Comparison of ENCODE assay signal across 8 cellular contexts in the genomic region with DNA sequence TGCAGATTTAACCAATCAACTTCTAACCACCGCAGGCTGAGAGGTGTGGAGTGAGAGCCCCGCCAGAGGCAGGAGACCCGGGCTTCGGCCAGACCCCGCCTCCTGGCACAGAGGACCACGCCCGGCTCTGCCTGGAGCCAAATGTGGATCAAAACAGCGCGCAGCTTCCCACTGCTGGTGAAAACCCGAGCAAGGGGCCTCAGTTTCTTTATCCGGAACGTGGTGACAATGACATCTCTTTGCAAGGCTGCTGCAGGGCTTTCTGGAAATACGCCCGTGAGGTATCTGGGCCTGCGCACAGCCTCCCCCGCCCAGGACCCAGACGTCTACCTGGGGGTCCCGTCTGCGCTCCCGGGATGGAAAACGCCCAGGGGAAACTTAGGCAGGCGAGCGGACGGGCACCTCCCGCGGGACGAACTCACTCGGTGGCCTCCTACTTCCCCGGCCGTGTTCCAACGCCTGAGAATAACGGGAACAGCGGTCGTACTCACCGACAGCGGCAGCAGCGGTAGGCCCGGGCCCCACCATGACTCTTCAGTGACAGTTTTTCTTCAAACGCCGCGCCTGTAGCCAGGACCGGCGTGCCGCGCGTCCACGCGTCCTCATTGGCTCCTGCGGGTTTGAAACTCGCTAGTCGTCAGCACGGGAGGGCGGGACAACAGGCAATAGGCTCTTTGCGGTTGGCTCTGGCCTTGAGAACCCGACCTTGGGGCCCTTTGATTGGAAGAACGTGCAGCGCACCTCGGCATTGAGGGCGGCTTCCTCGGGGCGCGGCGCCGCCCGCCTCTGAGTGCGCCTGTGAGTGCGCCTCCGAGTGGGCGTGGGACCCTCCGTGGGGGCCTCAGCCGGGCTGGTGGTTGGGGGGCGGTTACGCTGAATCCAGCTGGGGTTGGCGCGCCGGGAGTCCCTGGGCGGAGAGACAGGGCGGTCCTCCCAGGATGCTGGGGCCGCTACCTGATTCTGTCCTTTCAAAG. TPM values are rescaled to one million over a fixed set of nuclear protein-coding genes. Genes with fewer than 3 reads are reported as not detected.
A peak's percentile ranks its signal among the peaks of the same experiment; 100 is the strongest.
DNase-seq lines count a peak whose midpoint lies in the region; ATAC-seq and TF ChIP-seq lines count a peak whose summit lies in the region.

A gene with protein sequence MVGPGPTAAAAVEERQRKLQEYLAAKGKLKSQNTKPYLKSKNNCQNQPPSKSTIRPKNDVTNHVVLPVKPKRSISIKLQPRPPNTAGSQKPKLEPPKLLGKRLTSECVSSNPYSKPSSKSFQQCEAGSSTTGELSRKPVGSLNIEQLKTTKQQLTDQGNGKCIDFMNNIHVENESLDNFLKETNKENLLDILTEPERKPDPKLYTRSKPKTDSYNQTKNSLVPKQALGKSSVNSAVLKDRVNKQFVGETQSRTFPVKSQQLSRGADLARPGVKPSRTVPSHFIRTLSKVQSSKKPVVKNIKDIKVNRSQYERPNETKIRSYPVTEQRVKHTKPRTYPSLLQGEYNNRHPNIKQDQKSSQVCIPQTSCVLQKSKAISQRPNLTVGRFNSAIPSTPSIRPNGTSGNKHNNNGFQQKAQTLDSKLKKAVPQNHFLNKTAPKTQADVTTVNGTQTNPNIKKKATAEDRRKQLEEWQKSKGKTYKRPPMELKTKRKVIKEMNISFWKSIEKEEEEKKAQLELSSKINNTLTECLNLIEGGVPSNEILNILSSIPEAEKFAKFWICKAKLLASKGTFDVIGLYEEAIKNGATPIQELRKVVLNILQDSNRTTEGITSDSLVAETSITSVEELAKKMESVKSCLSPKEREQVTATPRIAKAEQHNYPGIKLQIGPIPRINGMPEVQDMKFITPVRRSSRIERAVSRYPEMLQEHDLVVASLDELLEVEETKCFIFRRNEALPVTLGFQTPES (minus strand): TSS at position 539 of the 974 bp plus-strand sequence. CDS start 11 bp downstream, at position 528.

- H3K27me3 ChIP-seq in adipocyte (replicated peaks; ENCODE audit: control insufficient read depth, insufficient read depth, low read length) (no peaks in the 10 kb centered on the region), heart left ventricle (no peaks in the 10 kb centered on the region), upper lobe of left lung (no peaks in the 10 kb centered on the region)

- H3K36me3 Mint-ChIP-seq in T-cell = no peaks in the 10 kb centered on the region

- in situ Hi-C loops in GM13976 (cut with MboI; ENCODE audit: low sequenced_read_pairs, unreplicated experiment) = no loop called here

- H3K27me3 Mint-ChIP-seq in T-cell = no peaks in the 10 kb centered on the region

- no peaks in the 10 kb centered on the region for H3K9me3 Mint-ChIP-seq in T-cell

- H3K4me3 Mint-ChIP-seq in T-cell = peak within 1 kb of the TSS; percentile 91 to 97 (median 94)

- H3K27ac Mint-ChIP-seq in T-cell = peak within 1 kb of the TSS; percentile 62 to 64

- DNase-seq in GM13976 (ENCODE audit: low spot score) = peak; percentile 97
- peak; percentile 99 for DNase-seq in NCI-H146 (lab: John Stamatoyannopoulos, UW)
- DNase-seq in T-cell = peak; percentile 86 to 99 (median 96)
- peak; percentile 99 for DNase-seq in adipocyte (ENCODE audit: low read depth)
- peak; percentile 95 to 98 (median 96) for DNase-seq in heart left ventricle
- peak; percentile 96 for DNase-seq in pons (ENCODE audit: low spot score)
- DNase-seq in upper lobe of left lung = peak; percentile 96 to 98

- H3K4me3 ChIP-seq in adipocyte (ENCODE audit: low read length) = peak within 1 kb of the TSS; percentile 93
- H3K4me3 ChIP-seq in heart left ventricle = peak within 1 kb of the TSS; percentile 42 to 96 (median 70)
- peak within 1 kb of the TSS; percentile 36 to 78 (median 62) for H3K4me3 ChIP-seq in upper lobe of left lung

- TF ChIP-seq EP300 in upper lobe of left lung (IDR thresholded peaks at IDR 0.05) = no peak

- peaks cover 28 to 40% (median 31%) of the 10 kb centered on the region in 3 donors for H3K4me1 Mint-ChIP-seq in T-cell

- WGBS in heart left ventricle, 4 donors = 0 to 1% (median 0%) methylated on average over 30 to 79 of the region's 79 CpGs
- whole genome bisulfite sequencing in upper lobe of left lung, 2 donors = 0 to 1% methylated on average over 28 to 61 of the region's 79 CpGs

- peak; percentile 96 for ATAC-seq in HG02870 (IDR thresholded peaks at IDR 0.05; ENCODE audit: unreplicated experiment)
- peak; percentile 99 to 100 (median 99) for ATAC-seq in T-cell (replicated peaks in 1 of 4)
- peak; percentile 100 for ATAC-seq in heart left ventricle
- ATAC-seq in upper lobe of left lung (ENCODE audit: low FRiP score in 2 of 2) = peak; percentile 99 to 100

- peak within 1 kb of the TSS; percentile 79 for H3K9ac ChIP-seq in adipocyte (ENCODE audit: low read length)

- TF ChIP-seq CTCF in GM13976 (IDR thresholded peaks at IDR 0.05; ENCODE audit: borderline replicate concordance, control extremely low read depth, extremely low read depth, insufficient read depth, missing control alignments) (no peak), heart left ventricle (IDR thresholded peaks at IDR 0.05) (no peak), upper lobe of left lung (IDR thresholded peaks at IDR 0.05) (no peak)

- no peaks in the 10 kb centered on the region for H3K9me3 ChIP-seq in adipocyte (ENCODE audit: control insufficient read depth, low read length)
- H3K9me3 ChIP-seq in heart left ventricle = no peaks in the 10 kb centered on the region
- H3K9me3 ChIP-seq in upper lobe of left lung = no peaks in the 10 kb centered on the region

- POLR2A ChIA-PET in T-cell (lab: Charles Lee) = no interaction called here

- H3K36me3 ChIP-seq in adipocyte (ENCODE audit: control insufficient read depth, insufficient read depth, low read length, severe bottlenecking) (no peaks in the 10 kb centered on the region), heart left ventricle (peaks cover 0 to 2% (median 0%) of the 10 kb centered on the region in 9 donors), upper lobe of left lung (no peaks in the 10 kb centered on the region)

- CTCF ChIA-PET in T-cell (lab: Charles Lee) = no interaction called here

- intact Hi-C loops in heart left ventricle (cut with DNase I) = loop anchor here in 3 of 10 donors (5.0 to 10.0 kb wide), 3 partner anchors 50 to 108 kb away; no protein-coding TSS in a partner anchor

- no peak for TF ChIP-seq POLR2A in heart left ventricle (IDR thresholded peaks at IDR 0.05)
- TF ChIP-seq POLR2A in upper lobe of left lung (IDR thresholded peaks at IDR 0.05) = peak in 1 of 4 donors; percentile 49

- H3K27ac ChIP-seq in heart left ventricle (peak within 1 kb of the TSS in 5 of 12 donors; percentile 6 to 58 (median 18)), upper lobe of left lung (peak within 1 kb of the TSS in 2 of 4 donors; percentile 62 to 79)

- H3K4me1 ChIP-seq in adipocyte (ENCODE audit: control insufficient read depth, insufficient read depth, low read length) (peaks cover 8% of the 10 kb centered on the region), heart left ventricle (peaks cover 0 to 23% (median 5%) of the 10 kb centered on the region in 12 donors), upper lobe of left lung (peaks cover 14 to 29% (median 17%) of the 10 kb centered on the region in 4 donors)

RNA-seq across cellular contexts. Expression of the gene that starts here (rescaled TPM):
- total RNA-seq in T-cell (1 to 10 TPM in 1 of 5 donors, under 1 TPM in 4; 0.22 to 1.5 (median 0.33) TPM), heart left ventricle (1 to 10 TPM in 1 of 9 donors, under 1 TPM in 5, not detected in 3; 0.10 to 4.5 (median 0.33) TPM), upper lobe of left lung (1 to 10 TPM in 5 of 6 donors, under 1 TPM in 1; 0.49 to 2.3 (median 1.7) TPM)
- under 1 TPM in 1 of 2 donors, not detected in 1; 0.06 TPM for polyA plus RNA-seq in heart left ventricle
